Comparison of ENCODE assay signal across 1 cellular context in the genomic region with DNA sequence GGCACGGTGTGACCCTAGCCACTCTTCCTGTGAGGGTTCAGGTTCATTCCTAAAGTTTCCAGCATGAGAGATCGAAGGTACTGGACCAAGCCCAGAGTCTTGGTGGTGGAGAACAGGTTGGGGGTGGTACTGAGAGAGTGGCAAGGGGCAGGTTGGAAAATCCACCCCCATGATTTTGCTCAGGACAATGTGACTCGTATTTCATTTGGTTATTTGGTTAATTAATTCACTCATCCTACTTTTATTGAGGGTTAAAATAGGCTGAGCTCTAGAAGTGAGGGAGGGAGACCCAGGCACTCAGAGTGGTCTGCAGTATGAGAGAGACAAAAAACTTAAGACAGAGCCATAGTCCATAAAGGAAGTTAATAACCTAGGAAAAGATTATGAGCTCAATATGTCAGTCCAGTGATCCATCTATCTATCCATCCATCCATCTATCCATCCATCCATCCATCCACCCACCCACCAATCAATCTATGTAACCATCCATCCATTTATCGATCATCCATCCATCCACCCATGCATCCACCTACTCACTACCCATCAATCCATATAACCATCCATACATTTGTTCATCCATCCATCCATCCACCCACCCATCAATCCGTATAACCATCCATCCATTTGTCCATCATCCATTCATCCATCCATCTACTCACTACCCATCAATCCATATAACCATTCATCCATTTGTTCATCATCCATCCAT.
TF ChIP-seq lines count a peak whose summit lies in the region.

No MANE protein-coding gene starts in this region.

TF ChIP-seq in HepG2, 621 proteins besides CTCF, POLR2A, EP300 and RAD21 (continued from another document):
- TF ChIP-seq ZXDC (CRISPR knock-in tag; IDR thresholded peaks at IDR 0.05) (no peak), HIC2 (CRISPR knock-in tag; IDR thresholded peaks at IDR 0.05; ENCODE audit: low read depth) (no peak), TAF1 (CRISPR knock-in tag; IDR thresholded peaks at IDR 0.05) (no peak), TBX3 (IDR thresholded peaks at IDR 0.05; ENCODE audit: borderline replicate concordance) (no peak), ARID2 (CRISPR knock-in tag; IDR thresholded peaks at IDR 0.05; ENCODE audit: borderline replicate concordance) (no peak), ZSCAN31 (CRISPR knock-in tag; IDR thresholded peaks at IDR 0.05; ENCODE audit: low read depth) (no peak), NFKBIZ (CRISPR knock-in tag; IDR thresholded peaks at IDR 0.05) (no peak)
